9 cellular contexts compared by ENCODE assay signal in the genomic region with DNA sequence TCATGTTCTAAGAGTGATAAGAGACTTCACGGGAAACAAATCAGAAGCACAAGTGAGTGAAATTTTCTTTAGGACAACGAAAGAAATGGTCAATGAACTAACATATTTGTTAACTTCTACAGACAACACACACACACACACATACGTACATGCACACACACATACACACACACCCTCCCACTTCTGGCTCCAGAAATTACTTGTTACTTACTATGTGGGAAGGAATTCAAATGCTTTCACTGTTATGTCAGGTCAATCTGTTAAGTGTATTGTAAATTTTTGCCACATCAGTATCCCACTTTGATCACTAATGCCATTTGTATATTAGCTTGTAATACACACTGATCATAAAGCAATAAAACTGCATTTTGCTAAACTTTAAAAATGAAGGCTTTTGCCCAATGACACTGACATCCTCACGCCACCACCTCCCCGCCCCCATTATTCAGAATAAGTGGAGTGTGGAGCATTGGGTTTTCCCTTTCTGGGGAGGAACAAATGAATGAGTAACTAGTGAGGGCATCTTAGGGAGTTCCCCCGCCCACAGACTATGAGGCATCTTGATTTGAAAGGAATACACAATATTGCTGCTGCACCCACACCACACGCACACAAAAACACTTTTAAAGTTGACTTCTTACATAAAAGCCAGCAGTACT.
DNase-seq lines count a peak whose midpoint lies in the region; ATAC-seq, FAIRE-seq and TF ChIP-seq lines count a peak whose summit lies in the region.
"Had no signal": no experiment of that assay in that cellular context is flagged by ENCODE, and none has a peak within 500 bp of the region (broad histone marks: within the 10 kb centered on the region; RNA-seq: fewer than 3 reads in every experiment).

No MANE protein-coding gene starts in this region.

- H3K27me3 Mint-ChIP-seq in T-helper 17 cell (no peaks in the 10 kb centered on the region), endothelial cell (ENCODE audit: unreplicated experiment) (no peaks in the 10 kb centered on the region)

- no peak overlapping the region for H3K4me2 ChIP-seq in K562 (ENCODE audit: insufficient read depth, low read length)

- H3K4me3 Mint-ChIP-seq in T-helper 17 cell, result no peak overlapping the region
- no peak overlapping the region for H3K4me3 Mint-ChIP-seq in endothelial cell (ENCODE audit: unreplicated experiment)

- H3K36me3 ChIP-seq in K562 (ENCODE audit: control insufficient read depth, insufficient read depth, low read length), result no peaks in the 10 kb centered on the region

- in situ Hi-C loops in K562 (cut with MboI), result no loop called here

- POLR2A ChIA-PET in K562 (lab: Yijun Ruan, JAX), result no interaction called here

- 1% methylated on average over 7 of the region's 7 CpGs for WGBS in K562 (ENCODE audit: insufficient coverage, low coverage, missing lambda C conversion rate)

- H3K27ac Mint-ChIP-seq in T-helper 17 cell, result peak overlapping the region; percentile 39
- H3K27ac Mint-ChIP-seq in endothelial cell (ENCODE audit: unreplicated experiment), result no peak overlapping the region

- H3K9me1 ChIP-seq in K562 (ENCODE audit: control insufficient read depth, insufficient read depth, low read length), result no peaks in the 10 kb centered on the region

- H2AFZ ChIP-seq in K562 (ENCODE audit: low read depth, low read length), result no peak overlapping the region

- no peak for TF ChIP-seq EP300 in K562 (IDR thresholded peaks at IDR 0.05; ENCODE audit: low read length)

- H3K9me3 ChIP-seq in T-helper 17 cell (ENCODE audit: control insufficient read depth, low read length, poor library complexity, severe bottlenecking) (no peaks in the 10 kb centered on the region), K562 (replicated peaks; ENCODE audit: control insufficient read depth, insufficient read depth, low read depth, low read length) (no peaks in the 10 kb centered on the region)

- H3K36me3 Mint-ChIP-seq in T-helper 17 cell (ENCODE audit: low read depth) (no peaks in the 10 kb centered on the region), endothelial cell (ENCODE audit: low read depth, unreplicated experiment) (no peaks in the 10 kb centered on the region)

- no peaks in the 10 kb centered on the region for H3K79me2 ChIP-seq in K562 (ENCODE audit: control insufficient read depth, insufficient read depth, low read length)

- peaks cover 32% of the 10 kb centered on the region for H3K4me1 Mint-ChIP-seq in T-helper 17 cell
- no peaks in the 10 kb centered on the region for H3K4me1 Mint-ChIP-seq in endothelial cell (ENCODE audit: unreplicated experiment)

- no peak overlapping the region for H3K27ac ChIP-seq in K562 (ENCODE audit: extremely low read depth, low read depth, low read length)

- peak; percentile 58 for ATAC-seq in GM21717 (IDR thresholded peaks at IDR 0.05; ENCODE audit: unreplicated experiment)
- peak; percentile 91 for ATAC-seq in T-helper 17 cell
- ATAC-seq in K562, result no peak
- no peak for ATAC-seq in HG03469 (IDR thresholded peaks at IDR 0.05; ENCODE audit: unreplicated experiment)

- no peaks in the 10 kb centered on the region for H3K4me1 ChIP-seq in K562 (replicated peaks in 1 of 2; ENCODE audit: control insufficient read depth in 2 of 2, insufficient read depth in 2 of 2, low read length in 2 of 2)

- H3K9ac ChIP-seq in K562 (ENCODE audit: insufficient read depth in 1 of 2, low read depth in 2 of 2, low read length in 2 of 2), result no peak overlapping the region

- no peak for TF ChIP-seq RAD21 in K562 (CRISPR knock-in tag; conservative IDR thresholded peaks at IDR 0.05 in 1 of 2, IDR thresholded peaks at IDR 0.05 in 1 of 2)

- DNase-seq in AG10803 (ENCODE audit: low read depth), result peak; percentile 65
- DNase-seq in T-helper 17 cell, result peak; percentile 19 to 43 (median 25)
- no peak for DNase-seq in K562 (ENCODE audit: extremely low read depth in 1 of 4, low spot score in 3 of 4)
- DNase-seq in stimulated activated CD4-positive, alpha-beta T cell treated with anti-CD3 and anti-CD28 coated beads, Interleukin-4, amount 100 ng/mL, for 4 hours, result peak; percentile 75 to 90
- no peak for DNase-seq in putamen (ENCODE audit: low spot score)
- DNase-seq in endothelial cell (ENCODE audit: low spot score), result no peak
- DNase-seq: DND-41 had no signal

- no peak for FAIRE-seq in K562 (lab: Jason Lieb, UNC)

- no TSS peak for BruUV-seq in K562 (replicated peaks; lab: Mats Ljungman, UMichigan)

- H4K20me1 ChIP-seq in K562 (replicated peaks; ENCODE audit: control insufficient read depth, insufficient read depth, low read length), result no peaks in the 10 kb centered on the region

- CTCF ChIA-PET in K562 (lab: Yijun Ruan, JAX; ENCODE audit: low intra/inter-chr PET ratio), result no interaction called here

- H3K4me3 ChIP-seq in AG10803 (ENCODE audit: low read length) (no peak overlapping the region), K562 (no peak overlapping the region)

- TF ChIP-seq CTCF in AG10803 (conservative IDR thresholded peaks at IDR 0.05; ENCODE audit: low read length) (no peak), K562 (IDR thresholded peaks at IDR 0.05 in 2 of 3, conservative IDR thresholded peaks at IDR 0.05 in 1 of 3; ENCODE audit: insufficient read depth in 2 of 3, low read depth in 1 of 3, low read length in 3 of 3) (no peak), endothelial cell (IDR thresholded peaks at IDR 0.05; ENCODE audit: unreplicated experiment) (no peak)

- H3K27me3 ChIP-seq in K562 (ENCODE audit: control insufficient read depth in 2 of 2, insufficient read depth in 2 of 2, low read length in 2 of 2), result peaks cover 0 to 4% of the 10 kb centered on the region in 2 experiments; a peak in 1 of 5 replicates

- TF ChIP-seq POLR2A in K562 (conservative IDR thresholded peaks at IDR 0.05), result no peak

- H3K9me3 Mint-ChIP-seq in endothelial cell (ENCODE audit: unreplicated experiment), result no peaks in the 10 kb centered on the region

- intact Hi-C loops in K562 (cut with micrococcal nuclease), result no loop called here

TF ChIP-seq in K562, 482 proteins besides CTCF, POLR2A, EP300 and RAD21:
- no peak for TF ChIP-seq JUNB (CRISPR knock-in tag; conservative IDR thresholded peaks at IDR 0.05)
- TF ChIP-seq EGR1 (conservative IDR thresholded peaks at IDR 0.05), result 0 out of 2 replicates have a peak, but pooled peaks have one; percentile 8
- TF ChIP-seq, protein P1, sequence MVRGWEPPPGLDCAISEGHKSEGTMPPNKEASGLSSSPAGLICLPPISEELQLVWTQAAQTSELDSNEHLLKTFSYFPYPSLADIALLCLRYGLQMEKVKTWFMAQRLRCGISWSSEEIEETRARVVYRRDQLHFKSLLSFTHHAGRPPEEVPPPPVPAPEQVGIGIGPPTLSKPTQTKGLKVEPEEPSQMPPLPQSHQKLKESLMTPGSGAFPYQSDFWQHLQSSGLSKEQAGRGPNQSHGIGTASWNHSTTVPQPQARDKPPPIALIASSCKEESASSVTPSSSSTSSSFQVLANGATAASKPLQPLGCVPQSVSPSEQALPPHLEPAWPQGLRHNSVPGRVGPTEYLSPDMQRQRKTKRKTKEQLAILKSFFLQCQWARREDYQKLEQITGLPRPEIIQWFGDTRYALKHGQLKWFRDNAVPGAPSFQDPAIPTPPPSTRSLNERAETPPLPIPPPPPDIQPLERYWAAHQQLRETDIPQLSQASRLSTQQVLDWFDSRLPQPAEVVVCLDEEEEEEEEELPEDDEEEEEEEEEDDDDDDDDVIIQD (CRISPR knock-in tag; IDR thresholded peaks at IDR 0.05), result no peak
- TF ChIP-seq ZNF124 (CRISPR knock-in tag; IDR thresholded peaks at IDR 0.05), result no peak
TF ChIP-seq in K562: peak in this region for 1.

Comparison
In these comparisons a context has a peak if more than half of its experiments do, and no peak if none do; other contexts are left out.
1. DNase-seq: peak in AG10803 (single experiment), T-helper 17 cell (3 of 3) and stimulated activated CD4-positive, alpha-beta T cell treated with anti-CD3 and anti-CD28 coated beads, Interleukin-4, amount 100 ng/mL, for 4 hours (2 of 2); none in K562 (0 of 4), putamen (single experiment) and endothelial cell (single experiment).
2. ATAC-seq: peak in GM21717 (single experiment) and T-helper 17 cell (single experiment); none in K562 (single experiment) and HG03469 (single experiment).